16 cellular contexts compared by ENCODE assay signal in genomic region chr17:83186226-83186625, GRCh38.
DNase-seq lines count a peak whose midpoint lies in the region; ATAC-seq, FAIRE-seq and TF ChIP-seq lines count a peak whose summit lies in the region.
"Had no signal": no experiment of that assay in that cellular context is flagged by ENCODE, and none has a peak within 500 bp of the region (broad histone marks: within the 10 kb centered on the region; RNA-seq: fewer than 3 reads in every experiment).

No MANE protein-coding gene starts in this region.

- H3K36me3 Mint-ChIP-seq in endodermal cell (ENCODE audit: low read depth) (no peaks in the 10 kb centered on the region), HFFc6 (ENCODE audit: low read depth) (peaks cover 16% of the 10 kb centered on the region)
- H3K36me3 Mint-ChIP-seq in natural killer cell treated with Interleukin-12 subunit alpha and Interleukin-12 subunit beta and Interleukin-15 and Interleukin-18, amount 100 ng/mL, for 72 hours, result peaks cover 4% of the 10 kb centered on the region
- H3K36me3 Mint-ChIP-seq: brain; CD4-positive, alpha-beta memory T cell had no signal

- H3K27ac Mint-ChIP-seq in endodermal cell (no peak overlapping the region), HFFc6 (no peak overlapping the region)
- peak overlapping the region; percentile 8 to 15 for H3K27ac Mint-ChIP-seq in natural killer cell treated with Interleukin-12 subunit alpha and Interleukin-12 subunit beta and Interleukin-15 and Interleukin-18, amount 100 ng/mL, for 72 hours
- H3K27ac Mint-ChIP-seq: activated B cell treated with CpG ODN at 0.5 μM for 24 hours; activated T-helper 1 cell treated with anti-CD3 and anti-CD28 coated beads, Interleukin-12 subunit alpha, Interleukin-12 subunit beta, Interleukin-2, Interleukin-4 antibody, amounts not matched to agents 30 ng/mL and 10 ng/mL and 1 ng/mL, durations not matched to agents 14 hours and 24 hours and 36 hours; CD4-positive, alpha-beta memory T cell had no signal

- H3K27me3 Mint-ChIP-seq in endodermal cell (ENCODE audit: insufficient read depth) (no peaks in the 10 kb centered on the region), HFFc6 (ENCODE audit: insufficient read depth) (peaks cover 4% of the 10 kb centered on the region)
- peaks cover 7 to 10% of the 10 kb centered on the region in 2 donors for H3K27me3 Mint-ChIP-seq in natural killer cell treated with Interleukin-12 subunit alpha and Interleukin-12 subunit beta and Interleukin-15 and Interleukin-18, amount 100 ng/mL, for 72 hours
- H3K27me3 Mint-ChIP-seq: CD4-positive, alpha-beta memory T cell had no signal

- H3K27me3 ChIP-seq in endodermal cell (ENCODE audit: control insufficient read depth, insufficient read depth, low read length, poor library complexity, severe bottlenecking), result no peaks in the 10 kb centered on the region

- H3K9me3 ChIP-seq in endodermal cell (ENCODE audit: control insufficient read depth, low read length), result no peaks in the 10 kb centered on the region

- H3K4me3 Mint-ChIP-seq in endodermal cell (no peak overlapping the region), HFFc6 (no peak overlapping the region)
- H3K4me3 Mint-ChIP-seq in natural killer cell treated with Interleukin-12 subunit alpha and Interleukin-12 subunit beta and Interleukin-15 and Interleukin-18, amount 100 ng/mL, for 72 hours, result no peak overlapping the region
- H3K4me3 Mint-ChIP-seq: activated B cell treated with CpG ODN at 0.5 μM for 24 hours; activated T-helper 1 cell treated with anti-CD3 and anti-CD28 coated beads, Interleukin-12 subunit alpha, Interleukin-12 subunit beta, Interleukin-2, Interleukin-4 antibody, amounts not matched to agents 30 ng/mL and 10 ng/mL and 1 ng/mL, durations not matched to agents 14 hours and 24 hours and 36 hours; brain; CD4-positive, alpha-beta memory T cell had no signal

- H3K4me1 Mint-ChIP-seq in endodermal cell, result no peaks in the 10 kb centered on the region
- peaks cover 32 to 38% of the 10 kb centered on the region in 2 donors for H3K4me1 Mint-ChIP-seq in natural killer cell treated with Interleukin-12 subunit alpha and Interleukin-12 subunit beta and Interleukin-15 and Interleukin-18, amount 100 ng/mL, for 72 hours (ENCODE audit: low read depth in 2 of 2)
- peaks cover 25% of the 10 kb centered on the region for H3K4me1 Mint-ChIP-seq in HFFc6 (ENCODE audit: low read depth)
- H3K4me1 Mint-ChIP-seq: activated B cell treated with CpG ODN at 0.5 μM for 24 hours had no signal

- H3K27ac ChIP-seq in endodermal cell (ENCODE audit: low read depth, low read length), result no peak overlapping the region
- H3K27ac ChIP-seq: SK-N-MC had no signal

- no peak for TF ChIP-seq POLR2A in GM12892 (IDR thresholded peaks at IDR 0.05; ENCODE audit: low read depth, low read length)

- DNase-seq in GM12892 (ENCODE audit: insufficient read length) (no peak), HTR-8/SVneo (ENCODE audit: insufficient read length, low spot score) (no peak), endodermal cell (peak; percentile 66), occipital lobe (lab: John Stamatoyannopoulos, UW) (no peak), HFFc6 (no peak)
- peak; percentile 40 for DNase-seq in natural killer cell treated with Interleukin-12 subunit alpha and Interleukin-12 subunit beta and Interleukin-15 and Interleukin-18, amount 100 ng/mL, for 72 hours (ENCODE audit: low spot score)
- DNase-seq in effector CD8-positive, alpha-beta T cell (lab: John Stamatoyannopoulos, UW), result no peak
- DNase-seq: activated B cell treated with CpG ODN at 0.5 μM for 24 hours; CD4-positive, alpha-beta memory T cell; GDM1; H7 had no signal

- no peaks in the 10 kb centered on the region for H3K36me3 ChIP-seq in endodermal cell (ENCODE audit: control insufficient read depth, insufficient read depth, low read length)

- TF ChIP-seq CTCF in endodermal cell (conservative IDR thresholded peaks at IDR 0.05) (no peak), HFFc6 (IDR thresholded peaks at IDR 0.05) (no peak)

- no peak overlapping the region for H3K4me3 ChIP-seq in endodermal cell (ENCODE audit: low read length)
- H3K4me3 ChIP-seq: SK-N-MC had no signal

- FAIRE-seq in GM12892 (lab: Jason Lieb, UNC) (peak; percentile 67), HTR-8/SVneo (lab: Jason Lieb, UNC) (peak; percentile 81)
- FAIRE-seq: endometrium had no signal

- ATAC-seq in natural killer cell treated with Interleukin-12 subunit alpha and Interleukin-12 subunit beta and Interleukin-15 and Interleukin-18, amount 100 ng/mL, for 72 hours, result no peak
- ATAC-seq: left colon had no signal

- H3K4me1 ChIP-seq in endodermal cell (ENCODE audit: control insufficient read depth, insufficient read depth, low read length), result no peaks in the 10 kb centered on the region

- H3K9ac ChIP-seq in endodermal cell (ENCODE audit: extremely low read depth, low read length, poor library complexity, severe bottlenecking), result no peak overlapping the region

- 41% methylated on average over 4 of the region's 4 CpGs; no CpG with 5 or more reads in 1 of the 2 experiments for WGBS in endodermal cell (ENCODE audit: insufficient coverage in 1 of 2, insufficient read length in 1 of 2), 2 experiments

- H3K9me3 Mint-ChIP-seq in endodermal cell (no peaks in the 10 kb centered on the region), HFFc6 (peaks cover 14% of the 10 kb centered on the region)
- no peaks in the 10 kb centered on the region for H3K9me3 Mint-ChIP-seq in natural killer cell treated with Interleukin-12 subunit alpha and Interleukin-12 subunit beta and Interleukin-15 and Interleukin-18, amount 100 ng/mL, for 72 hours
- H3K9me3 Mint-ChIP-seq: activated B cell treated with CpG ODN at 0.5 μM for 24 hours had no signal

Comparison
In these comparisons a context has a peak if more than half of its experiments do, and no peak if none do; other contexts are left out.
1. DNase-seq: peak in endodermal cell (single experiment) and natural killer cell treated with Interleukin-12 subunit alpha and Interleukin-12 subunit beta and Interleukin-15 and Interleukin-18, amount 100 ng/mL, for 72 hours (single experiment); none in GM12892 (single experiment), HTR-8/SVneo (single experiment), effector CD8-positive, alpha-beta T cell (single experiment), occipital lobe (single experiment) and HFFc6 (single experiment).
2. H3K27ac Mint-ChIP-seq: peak in natural killer cell treated with Interleukin-12 subunit alpha and Interleukin-12 subunit beta and Interleukin-15 and Interleukin-18, amount 100 ng/mL, for 72 hours (2 of 2); none in endodermal cell (single experiment) and HFFc6 (single experiment).